8 cellular contexts compared by ENCODE assay signal in the genomic region with DNA sequence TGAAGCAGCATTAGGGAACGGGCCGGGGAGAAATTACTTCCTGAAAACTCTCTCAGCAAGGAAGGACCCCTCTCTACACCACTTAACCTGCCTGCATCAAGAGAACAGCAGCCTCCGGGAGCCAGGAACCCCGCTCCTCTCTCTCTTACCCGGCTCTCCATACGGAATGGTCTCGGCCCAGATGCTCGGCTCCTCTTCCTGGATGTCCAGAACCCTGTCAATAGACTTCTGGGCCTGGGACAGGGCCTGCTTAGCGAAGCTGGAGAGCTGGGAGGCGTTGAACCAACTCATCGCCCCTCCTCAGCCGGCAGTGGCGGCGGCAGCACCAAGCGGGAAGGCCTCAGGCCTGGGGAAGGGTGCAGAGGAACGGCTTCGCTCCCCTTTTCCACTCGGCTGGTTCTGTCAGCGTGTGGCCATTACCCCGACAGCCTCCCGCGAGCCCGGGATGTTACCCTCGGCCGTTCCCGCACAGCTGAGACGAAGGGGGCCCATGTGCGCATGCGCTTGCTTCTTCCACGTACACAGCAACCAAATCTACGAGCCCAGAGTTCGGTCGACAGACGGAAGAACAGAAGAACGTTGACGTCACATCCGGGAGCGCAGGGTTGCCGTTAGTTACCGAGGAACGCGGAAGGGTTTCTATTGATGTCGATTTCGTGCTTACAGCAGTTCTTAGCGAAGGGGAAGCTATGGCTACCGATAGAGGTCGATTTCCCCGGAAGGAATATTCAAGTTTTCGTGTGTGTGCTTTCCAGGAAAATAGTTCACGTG. TPM values are rescaled to one million over a fixed set of nuclear protein-coding genes. Genes with fewer than 3 reads are reported as not detected.
DNase-seq lines count a peak whose midpoint lies in the region; ATAC-seq, FAIRE-seq and TF ChIP-seq lines count a peak whose summit lies in the region.

A gene with protein sequence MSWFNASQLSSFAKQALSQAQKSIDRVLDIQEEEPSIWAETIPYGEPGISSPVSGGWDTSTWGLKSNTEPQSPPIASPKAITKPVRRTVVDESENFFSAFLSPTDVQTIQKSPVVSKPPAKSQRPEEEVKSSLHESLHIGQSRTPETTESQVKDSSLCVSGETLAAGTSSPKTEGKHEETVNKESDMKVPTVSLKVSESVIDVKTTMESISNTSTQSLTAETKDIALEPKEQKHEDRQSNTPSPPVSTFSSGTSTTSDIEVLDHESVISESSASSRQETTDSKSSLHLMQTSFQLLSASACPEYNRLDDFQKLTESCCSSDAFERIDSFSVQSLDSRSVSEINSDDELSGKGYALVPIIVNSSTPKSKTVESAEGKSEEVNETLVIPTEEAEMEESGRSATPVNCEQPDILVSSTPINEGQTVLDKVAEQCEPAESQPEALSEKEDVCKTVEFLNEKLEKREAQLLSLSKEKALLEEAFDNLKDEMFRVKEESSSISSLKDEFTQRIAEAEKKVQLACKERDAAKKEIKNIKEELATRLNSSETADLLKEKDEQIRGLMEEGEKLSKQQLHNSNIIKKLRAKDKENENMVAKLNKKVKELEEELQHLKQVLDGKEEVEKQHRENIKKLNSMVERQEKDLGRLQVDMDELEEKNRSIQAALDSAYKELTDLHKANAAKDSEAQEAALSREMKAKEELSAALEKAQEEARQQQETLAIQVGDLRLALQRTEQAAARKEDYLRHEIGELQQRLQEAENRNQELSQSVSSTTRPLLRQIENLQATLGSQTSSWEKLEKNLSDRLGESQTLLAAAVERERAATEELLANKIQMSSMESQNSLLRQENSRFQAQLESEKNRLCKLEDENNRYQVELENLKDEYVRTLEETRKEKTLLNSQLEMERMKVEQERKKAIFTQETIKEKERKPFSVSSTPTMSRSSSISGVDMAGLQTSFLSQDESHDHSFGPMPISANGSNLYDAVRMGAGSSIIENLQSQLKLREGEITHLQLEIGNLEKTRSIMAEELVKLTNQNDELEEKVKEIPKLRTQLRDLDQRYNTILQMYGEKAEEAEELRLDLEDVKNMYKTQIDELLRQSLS (minus strand): TSS at position 538 of the 771 bp plus-strand sequence. CDS start 247 bp downstream, at position 291.

- H3K4me2 ChIP-seq in SK-N-SH = peak within 1 kb of the TSS; percentile 96
- H3K4me2 ChIP-seq in K562 (ENCODE audit: insufficient read depth, low read length) = peak within 1 kb of the TSS; percentile 96

- H3K9ac ChIP-seq in SK-N-SH (peak within 1 kb of the TSS; percentile 95), K562 (ENCODE audit: insufficient read depth in 1 of 2, low read depth in 2 of 2, low read length in 2 of 2) (peak within 1 kb of the TSS; percentile 97 to 98), skeletal muscle tissue (ENCODE audit: low read depth in 1 of 3, low read length in 3 of 3) (peak within 1 kb of the TSS; percentile 96 to 99 (median 97))

- peak; percentile 90 for DNase-seq in SK-N-SH
- DNase-seq in K562 (ENCODE audit: extremely low read depth in 1 of 4, low spot score in 3 of 4) = peak; percentile 89 to 96 (median 90)
- no peak for DNase-seq in NCI-H69 (lab: John Stamatoyannopoulos, UW)
- DNase-seq in NCI-H1105 treated with DMSO at 0.1 percent for 48 hours (lab: John Stamatoyannopoulos, UW) = no peak

- no peaks in the 10 kb centered on the region for H3K9me3 ChIP-seq in SK-N-SH
- no peaks in the 10 kb centered on the region for H3K9me3 ChIP-seq in K562 (replicated peaks; ENCODE audit: control insufficient read depth, insufficient read depth, low read depth, low read length)
- H3K9me3 ChIP-seq in skeletal muscle tissue (ENCODE audit: control insufficient read depth in 3 of 3, low read length in 3 of 3) = no peaks in the 10 kb centered on the region

- H3F3A ChIP-seq in SK-N-SH (replicated peaks; ENCODE audit: insufficient read depth) = peaks cover 17% of the 10 kb centered on the region

- POLR2A ChIA-PET in SK-N-SH (lab: Yijun Ruan, JAX) (interaction anchor here (0.7 to 1.7 kb wide), 5 partner anchors 9 to 38 kb away, joined by 3 to 5 read pairs (median 4); a partner anchor contains a TSS), K562 (lab: Yijun Ruan, JAX) (interaction anchor here (0.6 to 1.7 kb wide), 8 partner anchors 8 to 234 kb away, joined by 3 to 5 read pairs (median 4); no protein-coding TSS in a partner anchor)

- H3K4me1 ChIP-seq in SK-N-SH (ENCODE audit: control insufficient read depth in 1 of 2, insufficient read depth in 2 of 2, low read depth in 1 of 2, low read length in 1 of 2) = peaks cover 0 to 2% of the 10 kb centered on the region in 2 experiments; a peak in 2 of 4 replicates
- H3K4me1 ChIP-seq in K562 (replicated peaks in 1 of 2; ENCODE audit: control insufficient read depth in 2 of 2, insufficient read depth in 2 of 2, low read length in 2 of 2) = peaks cover 0 to 7% of the 10 kb centered on the region in 2 experiments; a peak in 2 of 5 replicates
- peaks cover 8 to 26% (median 22%) of the 10 kb centered on the region in 3 donors for H3K4me1 ChIP-seq in skeletal muscle tissue (ENCODE audit: control insufficient read depth in 3 of 3, insufficient read depth in 3 of 3, low read length in 3 of 3)

- peak; percentile 76 for TF ChIP-seq POLR2A in K562 (conservative IDR thresholded peaks at IDR 0.05)

- TF ChIP-seq EP300 in SK-N-SH (IDR thresholded peaks at IDR 0.05; ENCODE audit: borderline replicate concordance in 1 of 2, low read depth in 1 of 2, low read length in 1 of 2) (no peak), K562 (IDR thresholded peaks at IDR 0.05; ENCODE audit: low read length) (no peak)

- TSS peak; percentile 52 for BruUV-seq in K562 (replicated peaks; lab: Mats Ljungman, UMichigan)

- intact Hi-C loops in K562 (cut with micrococcal nuclease) = loop anchor here (1.0 kb wide), 1 partner anchor 28 kb away; a partner anchor contains a TSS

- TF ChIP-seq CTCF in SK-N-SH (IDR thresholded peaks at IDR 0.05) (no peak), K562 (IDR thresholded peaks at IDR 0.05 in 2 of 3, conservative IDR thresholded peaks at IDR 0.05 in 1 of 3; ENCODE audit: insufficient read depth in 2 of 3, low read depth in 1 of 3, low read length in 3 of 3) (no peak)

- CTCF ChIA-PET in SK-N-SH (lab: Yijun Ruan, JAX) (interaction anchor here (0.6 to 2.0 kb wide), 3 partner anchors 39 to 68 kb away, joined by 3 to 4 read pairs (median 3); no protein-coding TSS in a partner anchor), K562 (lab: Yijun Ruan, JAX; ENCODE audit: low intra/inter-chr PET ratio) (no interaction called here)

- H3K79me2 ChIP-seq in SK-N-SH (ENCODE audit: insufficient read depth) (peaks cover 50% of the 10 kb centered on the region), K562 (ENCODE audit: control insufficient read depth, insufficient read depth, low read length) (peaks cover 43% of the 10 kb centered on the region)

- H3K27ac ChIP-seq in SK-N-SH (ENCODE audit: low read depth in 2 of 2, low read length in 1 of 2) (peak within 1 kb of the TSS; percentile 92 to 93), K562 (ENCODE audit: extremely low read depth, low read depth, low read length) (peak within 1 kb of the TSS; percentile 95), skeletal muscle tissue (ENCODE audit: low read depth, low read length) (peak within 1 kb of the TSS; percentile 96)

- TF ChIP-seq RAD21 in SK-N-SH (IDR thresholded peaks at IDR 0.05; ENCODE audit: low read length) (no peak), K562 (CRISPR knock-in tag; conservative IDR thresholded peaks at IDR 0.05 in 1 of 2, IDR thresholded peaks at IDR 0.05 in 1 of 2) (no peak)

- H3K27me3 ChIP-seq in SK-N-SH (ENCODE audit: insufficient read depth) (no peaks in the 10 kb centered on the region), K562 (ENCODE audit: control insufficient read depth in 2 of 2, insufficient read depth in 2 of 2, low read length in 2 of 2) (no peaks in the 10 kb centered on the region), skeletal muscle tissue (ENCODE audit: control insufficient read depth in 3 of 3, insufficient read depth in 3 of 3, low read length in 3 of 3) (no peaks in the 10 kb centered on the region)

- no peaks in the 10 kb centered on the region for H3K9me2 ChIP-seq in SK-N-SH

- H3K36me3 ChIP-seq in SK-N-SH (replicated peaks in 1 of 2; ENCODE audit: control insufficient read depth in 1 of 2, insufficient read depth in 2 of 2, low read length in 1 of 2) (peaks cover 45 to 48% of the 10 kb centered on the region in 2 experiments), K562 (ENCODE audit: control insufficient read depth, insufficient read depth, low read length) (peaks cover 40% of the 10 kb centered on the region; the same call in 2 of the 3 replicates), skeletal muscle tissue (ENCODE audit: control insufficient read depth in 3 of 3, insufficient read depth in 3 of 3, low read length in 3 of 3) (peaks cover 6 to 32% (median 28%) of the 10 kb centered on the region in 3 donors)

- in situ Hi-C loops in K562 (cut with MboI) = no loop called here

- WGBS in SK-N-SH (ENCODE audit: low lambda C conversion rate) = 0% methylated on average over 23 of the region's 50 CpGs
- under 1% methylated on average over 42 of the region's 50 CpGs for WGBS in K562 (ENCODE audit: insufficient coverage, low coverage, missing lambda C conversion rate)

- peak within 1 kb of the TSS; percentile 66; the same call in 1 of the 2 replicates for H2AFZ ChIP-seq in SK-N-SH (ENCODE audit: low read depth)
- peak within 1 kb of the TSS; percentile 85 for H2AFZ ChIP-seq in K562 (ENCODE audit: low read depth, low read length)

- peak; percentile 99 for FAIRE-seq in K562 (lab: Jason Lieb, UNC)

- H3K4me3 ChIP-seq in SK-N-SH (ENCODE audit: low read depth in 2 of 2, low read length in 1 of 2) = peak within 1 kb of the TSS; percentile 68 to 90
- H3K4me3 ChIP-seq in K562 = peak within 1 kb of the TSS; percentile 93
- peak within 1 kb of the TSS; percentile 91 for H3K4me3 ChIP-seq in iPS-11a (ENCODE audit: low read depth, low read length)
- peak within 1 kb of the TSS; percentile 92 to 97 (median 93) for H3K4me3 ChIP-seq in skeletal muscle tissue (ENCODE audit: low read length in 3 of 3)

- ATAC-seq in GM18508 (IDR thresholded peaks at IDR 0.05; ENCODE audit: insufficient read depth, unreplicated experiment) (peak; percentile 96), HG02973 (IDR thresholded peaks at IDR 0.05; ENCODE audit: unreplicated experiment) (peak; percentile 94), K562 (peak; percentile 92)

- H4K20me1 ChIP-seq in SK-N-SH (ENCODE audit: insufficient read depth) = peaks cover 20% of the 10 kb centered on the region
- H4K20me1 ChIP-seq in K562 (replicated peaks; ENCODE audit: control insufficient read depth, insufficient read depth, low read length) = no peaks in the 10 kb centered on the region; the same call in 1 of the 2 replicates

- no peaks in the 10 kb centered on the region for H3K9me1 ChIP-seq in K562 (ENCODE audit: control insufficient read depth, insufficient read depth, low read length)

RNA-seq across cellular contexts. Expression of the gene that starts here (rescaled TPM):
- polyA plus RNA-seq in SK-N-SH (2012; rRNA removed) = 3.2 and 4.3 TPM in 2 replicates
- polyA plus RNA-seq in SK-N-SH (2012; cell fraction: cytosol; rRNA removed) = 4.8 and 5.7 TPM in 2 replicates
- 5.4 and 9.2 TPM in 2 replicates for polyA plus RNA-seq in SK-N-SH (2012; cell fraction: nucleus; rRNA removed)
- total RNA-seq in K562 (2011; cell fraction: chromatin; rRNA removed; ENCODE audit: low replicate concordance) = 20.0 and 109 TPM in 2 replicates
- total RNA-seq in K562 (2011; cell fraction: nucleolus; rRNA removed) = 13.7 and 18.2 TPM in 2 replicates
- total RNA-seq in K562 (2011; cell fraction: nucleoplasm; rRNA removed) = 20.6 and 33.0 TPM in 2 replicates
- 7.1 and 9.5 TPM in 2 replicates for total RNA-seq in K562 (2014; rRNA removed)
- 13.9 and 18.6 TPM in 2 replicates for total RNA-seq in K562 (2014; rRNA removed; fragmentation: Illumina TruSeq; extraction: Trizol)
- total RNA-seq in K562 (2015; rRNA removed; fragmentation: Illumina TruSeq; extraction: Trizol) = 11.2 and 13.7 TPM in 2 replicates
- total RNA-seq in K562 (2021) = 10.9 and 12.3 TPM in 2 replicates
- 11.3 and 11.8 TPM in 2 replicates for polyA plus RNA-seq in K562 (2011; rRNA removed)
- 2.1 and 3.2 TPM in 2 replicates for polyA plus RNA-seq in K562 (2011; cell fraction: cytosol; rRNA removed)
- polyA plus RNA-seq in K562 (2011; cell fraction: nucleus; rRNA removed) = 9.1 and 10.1 TPM in 2 replicates
- polyA plus RNA-seq in K562 (2012) = 6.7 and 10.2 TPM in 2 replicates
- 8.9 and 10.3 TPM in 2 replicates for polyA plus RNA-seq in K562 (2014; fragmentation: Illumina TruSeq; extraction: Trizol)
- polyA plus RNA-seq in K562 (2014; fragmentation: Nextera tagmentation; extraction: Ambion mirVana) = 1 to 10 TPM; 3.1 to 3.7 TPM
- polyA plus RNA-seq in K562 (2014; rRNA removed) = 6.2 and 7.2 TPM in 2 replicates
- 23.0 and 37.6 TPM in 2 replicates for polyA minus RNA-seq in K562 (2011; rRNA and poly(A)+ RNA removed)
- polyA minus RNA-seq in K562 (2011; cell fraction: cytosol; rRNA and poly(A)+ RNA removed) = 9.6 and 10.0 TPM in 2 replicates
- polyA minus RNA-seq in K562 (2011; cell fraction: nucleus; rRNA and poly(A)+ RNA removed) = 13.1 and 18.0 TPM in 2 replicates
- 12.5 TPM for total RNA-seq in skeletal muscle tissue

Comparison
In these comparisons a context has a peak if more than half of its experiments do, and no peak if none do; other contexts are left out.
1. DNase-seq: peak in SK-N-SH (single experiment) and K562 (4 of 4); none in NCI-H69 (single experiment) and NCI-H1105 treated with DMSO at 0.1 percent for 48 hours (single experiment).
2. Peak in every context shown above with its lines, with median percentiles within 50 percentile points of each other: ATAC-seq, H3K27ac ChIP-seq, H3K4me3 ChIP-seq and H3K9ac ChIP-seq.